24 cellular contexts compared by ENCODE assay signal in the genomic region with DNA sequence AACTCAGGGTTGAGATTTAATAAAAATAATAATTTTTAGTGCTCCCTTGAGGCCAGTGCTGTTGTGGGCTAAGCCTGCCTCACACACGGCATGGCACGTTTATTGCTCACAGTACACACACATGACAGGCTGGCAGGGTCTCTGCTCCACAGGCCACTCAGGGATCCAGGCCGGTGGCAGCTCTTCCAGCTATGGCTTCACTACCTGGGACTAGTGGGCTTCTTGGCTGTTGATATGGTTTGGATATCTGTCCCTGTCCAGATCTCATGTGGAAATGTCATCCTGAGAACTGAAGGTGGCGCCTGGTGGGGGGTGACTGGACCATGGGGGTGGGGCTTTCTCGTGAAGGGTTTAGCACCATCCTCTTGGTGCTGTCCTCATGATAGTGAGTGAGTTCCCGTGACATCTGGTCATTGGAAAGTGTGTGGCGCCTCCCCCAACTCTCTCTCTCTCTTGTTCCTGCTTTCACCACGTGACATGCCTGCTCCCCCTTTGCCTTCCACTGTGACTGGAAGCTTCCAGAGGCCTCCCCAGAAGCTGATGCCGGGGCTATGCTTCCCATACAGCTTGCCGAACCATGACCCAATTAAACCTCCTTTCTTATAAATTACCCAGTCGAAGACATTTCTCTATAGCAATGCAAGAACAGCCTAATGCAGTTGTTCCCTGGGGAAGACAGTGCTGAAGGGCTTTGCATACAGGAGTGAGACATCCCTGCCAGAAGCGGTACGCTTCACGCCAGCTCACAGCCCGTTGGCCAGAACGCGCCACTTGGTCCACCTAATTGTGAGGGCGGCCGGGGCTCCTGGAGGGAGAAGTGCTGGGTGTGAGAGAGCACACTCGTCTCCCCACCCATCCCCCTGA.
"Had no signal": no experiment of that assay in that cellular context is flagged by ENCODE, and none has a peak within 500 bp of the region (broad histone marks: within the 10 kb centered on the region; RNA-seq: fewer than 3 reads in every experiment).

No MANE protein-coding gene starts in this region.

- H3K27ac ChIP-seq: ascending aorta, body of pancreas had no signal

- ATAC-seq: activated CD4-positive, alpha-beta T cell treated with anti-CD3 and anti-CD28 coated beads for 36 hours; activated T-cell treated with anti-CD3 and anti-CD28 coated beads, Interleukin-2, amount 50 U/mL, for 72 hours; body of pancreas; T-helper 17 cell had no signal

- DNase-seq: activated B cell treated with CpG ODN at 0.5 μM for 24 hours; activated CD4-positive, alpha-beta memory T cell treated with anti-CD3 and anti-CD28 coated beads, Interleukin-2, amount 10 ng/mL, durations not matched to agents 7 days and 5 days; activated CD4-positive, alpha-beta T cell treated with anti-CD3 and anti-CD28 coated beads for 36 hours; activated CD4-positive, alpha-beta T cell treated with anti-CD3 and anti-CD28 coated beads, Interleukin-2, amount 50 U/mL, for 1 hour; activated naive CD4-positive, alpha-beta T cell; activated T-cell treated with anti-CD3 and anti-CD28 coated beads for 4 hours; activated T-cell treated with anti-CD3 and anti-CD28 coated beads, Interleukin-2, amount 50 U/mL, for 72 hours; amniotic stem cell; body of pancreas; central memory CD4-positive, alpha-beta T cell; KG1; NCI-H1092; NCI-H1417; NCI-H1694; NCI-H2029; NCI-H2107; NCI-H2171 treated with DMSO at 0.1 percent for 48 hours; NCI-H226; NCI-H82; SIG-M5; T-helper 17 cell; T-helper 9 cell had no signal

- H3K36me3 ChIP-seq: ascending aorta had no signal

- H3K9me3 ChIP-seq: ascending aorta, body of pancreas had no signal

- H3K4me1 ChIP-seq: ascending aorta, body of pancreas had no signal

- FAIRE-seq: bronchial epithelial cell had no signal

- H3K27me3 ChIP-seq: ascending aorta, body of pancreas had no signal

- H3K4me3 ChIP-seq: ascending aorta, body of pancreas had no signal
